In the genomic region with DNA sequence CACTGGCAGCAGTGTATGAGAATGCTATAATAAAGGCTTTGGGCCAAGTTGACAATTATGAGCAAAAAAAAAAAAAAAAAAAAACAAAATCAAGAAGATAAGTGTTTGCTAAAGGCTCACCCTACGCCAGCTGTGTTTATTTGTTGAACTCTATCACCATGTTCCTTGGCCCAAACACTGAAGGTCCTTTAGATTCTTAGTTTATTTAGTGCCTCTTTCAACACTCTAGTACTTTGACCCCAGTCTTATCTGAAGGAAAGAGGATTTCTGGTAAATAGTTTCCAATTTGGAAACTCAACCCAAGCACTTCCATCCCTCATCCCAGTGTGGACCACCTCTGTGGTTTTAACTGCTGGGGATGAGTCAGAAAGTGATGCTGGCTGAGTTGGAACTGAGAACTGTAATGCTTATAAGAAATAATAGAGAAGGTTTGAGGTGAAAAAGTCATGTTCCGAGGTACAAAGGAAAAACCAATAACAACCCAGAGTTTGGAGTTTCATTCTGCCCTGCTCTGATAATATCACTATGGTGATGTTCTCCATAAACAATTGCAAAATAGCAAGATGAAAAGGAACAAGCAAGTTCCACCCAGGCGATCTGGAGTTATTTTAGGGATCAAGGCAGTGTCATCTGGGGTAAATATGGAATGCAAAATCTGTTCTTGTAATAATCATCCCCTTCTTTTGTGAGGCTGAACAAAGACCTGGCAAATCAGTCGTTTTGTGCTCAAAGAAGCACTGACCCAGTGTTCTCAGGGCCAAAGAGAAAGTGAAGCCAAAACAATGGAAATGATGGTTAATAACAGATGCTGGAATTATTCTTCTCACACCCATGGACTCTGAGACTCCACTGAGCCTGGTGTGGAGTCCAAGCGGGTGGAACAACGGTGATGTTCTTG, we compare ENCODE assay signal across 10 cellular contexts. TPM values are rescaled to one million over a fixed set of nuclear protein-coding genes. Genes with fewer than 3 reads are reported as not detected.
DNase-seq lines count a peak whose midpoint lies in the region; ATAC-seq and TF ChIP-seq lines count a peak whose summit lies in the region.
"Had no signal": no experiment of that assay in that cellular context is flagged by ENCODE, and none has a peak within 500 bp of the region (broad histone marks: within the 10 kb centered on the region; RNA-seq: fewer than 3 reads in every experiment).

No MANE protein-coding gene starts in this region.

- peak overlapping the region; percentile 66 for H2BK120ac ChIP-seq in IMR-90 (ENCODE audit: low read depth, low read length)

- no peak for TF ChIP-seq RAD21 in IMR-90 (IDR thresholded peaks at IDR 0.05; ENCODE audit: low read length)

- H3K4ac ChIP-seq in IMR-90 (ENCODE audit: low read depth, low read length) = peak overlapping the region; percentile 69; the same call in 1 of the 2 replicates

- H2BK20ac ChIP-seq in IMR-90 (ENCODE audit: low read depth, low read length) = peak overlapping the region; percentile 75; the same call in 1 of the 2 replicates

- dilution Hi-C loops in IMR-90 (cut with HindIII; ENCODE audit: low sequenced_read_pairs, unreplicated experiment) = no loop called here

- no peaks in the 10 kb centered on the region for H3K79me1 ChIP-seq in IMR-90 (ENCODE audit: low read depth in 1 of 2, low read length in 2 of 2)

- H3K9ac ChIP-seq in IMR-90 (ENCODE audit: low read depth, low read length) = peak overlapping the region; percentile 28; the same call in 1 of the 2 replicates

- POLR2A ChIA-PET in IMR-90 (lab: Charles Lee; ENCODE audit: unreplicated experiment) = interaction anchor here (0.7 kb wide), 1 partner anchor 10 kb away, joined by 3 read pairs; no protein-coding TSS in a partner anchor

- H2AK9ac ChIP-seq in IMR-90 (replicated peaks; ENCODE audit: low read depth, low read length, poor library complexity) = no peak overlapping the region

- DNase-seq in IMR-90 = peak; percentile 95
- DNase-seq in ascending aorta (ENCODE audit: low spot score in 2 of 2) = no peak
- DNase-seq in left kidney (ENCODE audit: low read depth, low spot score) = peak; percentile 23
- no peak for DNase-seq in substantia nigra (lab: John Stamatoyannopoulos, UW)
- DNase-seq in HuH-7 (ENCODE audit: low spot score) = no peak
- DNase-seq: stimulated activated CD4-positive, alpha-beta T cell treated with anti-CD3 and anti-CD28 coated beads, Interleukin-2, amount 100 ng/mL, for 24 hours had no signal

- WGBS in IMR-90 (ENCODE audit: extremely low coverage in 2 of 2, insufficient read length in 1 of 2), 2 experiments = no CpG with 5 or more reads among the region's 6 CpGs

- peak overlapping the region; percentile 39 to 56; a peak in 1 of 4 replicates for H4K8ac ChIP-seq in IMR-90 (ENCODE audit: low read depth in 2 of 2, low read length in 2 of 2)

- H3K23ac ChIP-seq in IMR-90 (ENCODE audit: low read depth, low read length) = peak overlapping the region; percentile 51; the same call in 1 of the 2 replicates

- H3K9me3 ChIP-seq in IMR-90 (ENCODE audit: control insufficient read depth, insufficient read depth, low read length) = no peaks in the 10 kb centered on the region
- H3K9me3 ChIP-seq in ascending aorta = no peaks in the 10 kb centered on the region

- TF ChIP-seq POLR2A in IMR-90 (IDR thresholded peaks at IDR 0.05; ENCODE audit: low read depth, low read length) = no peak

- peak overlapping the region; percentile 95 for H3K27ac ChIP-seq in IMR-90 (ENCODE audit: insufficient read depth, low read length)
- H3K27ac ChIP-seq in ascending aorta = peak overlapping the region; percentile 47 to 71
- peak overlapping the region; percentile 20 for H3K27ac ChIP-seq in substantia nigra (ENCODE audit: low read depth, low read length, poor library complexity, severe bottlenecking)

- peak overlapping the region; percentile 25 for H3K14ac ChIP-seq in IMR-90 (replicated peaks; ENCODE audit: low read depth, low read length)

- H3K27me3 ChIP-seq in IMR-90 (ENCODE audit: control insufficient read depth, insufficient read depth, low read length) (no peaks in the 10 kb centered on the region), ascending aorta (no peaks in the 10 kb centered on the region)

- CTCF ChIA-PET in IMR-90 (lab: Yijun Ruan, JAX) = interaction anchor here (1.3 kb wide), 1 partner anchor 107 kb away, joined by 4 read pairs; no protein-coding TSS in a partner anchor

- peak overlapping the region; percentile 65 for H2BK5ac ChIP-seq in IMR-90 (ENCODE audit: low read depth, low read length, poor library complexity, severe bottlenecking)

- peak overlapping the region; percentile 84 for H3K4me2 ChIP-seq in IMR-90 (ENCODE audit: low read depth, low read length)

- H2AFZ ChIP-seq in IMR-90 (replicated peaks; ENCODE audit: low read length, poor library complexity) = no peak overlapping the region

- no peaks in the 10 kb centered on the region for H3K36me3 ChIP-seq in IMR-90 (ENCODE audit: control insufficient read depth, insufficient read depth, low read length)
- H3K36me3 ChIP-seq in ascending aorta = no peaks in the 10 kb centered on the region

- H4K20me1 ChIP-seq in IMR-90 (ENCODE audit: insufficient read depth, low read length) = peaks cover 9% of the 10 kb centered on the region; the same call in 1 of the 2 replicates

- H2AK5ac ChIP-seq in IMR-90 (ENCODE audit: low read depth, low read length) = peak overlapping the region; percentile 84

- BruUV-seq in IMR-90 (replicated peaks; lab: Mats Ljungman, UMichigan) = no TSS peak

- 0 out of 2 replicates have a peak overlapping the region, but pooled peaks have one; percentile 15 for H3K56ac ChIP-seq in IMR-90 (ENCODE audit: extremely low read depth, insufficient read depth, low read length)

- H3K4me1 ChIP-seq in IMR-90 (ENCODE audit: control insufficient read depth, insufficient read depth, low read length) (peaks cover 9% of the 10 kb centered on the region), ascending aorta (peaks cover 0 to 4% of the 10 kb centered on the region in 2 donors)

- H4K5ac ChIP-seq in IMR-90 (ENCODE audit: low read depth, low read length) = peak overlapping the region; percentile 85

- intact Hi-C loops in IMR-90 (cut with micrococcal nuclease) = no loop called here
- intact Hi-C loops in ascending aorta (cut with DNase I) = no loop called here

- peak overlapping the region; percentile 30 for H4K91ac ChIP-seq in IMR-90 (ENCODE audit: insufficient read depth, low read depth, low read length)

- peak; percentile 78 for ATAC-seq in IMR-90 (ENCODE audit: low read depth)
- ATAC-seq in HG02885 (IDR thresholded peaks at IDR 0.05; ENCODE audit: poor library complexity, unreplicated experiment) = no peak
- ATAC-seq in HG02870 (IDR thresholded peaks at IDR 0.05; ENCODE audit: unreplicated experiment) = no peak
- ATAC-seq in HG02610 (IDR thresholded peaks at IDR 0.05; ENCODE audit: unreplicated experiment) = no peak
- ATAC-seq: activated naive CD4-positive, alpha-beta T cell treated with anti-CD3 and anti-CD28 coated beads, Interleukin-2, amount 50 U/mL, for 72 hours had no signal

- in situ Hi-C loops in IMR-90 (cut with MboI; ENCODE audit: low sequenced_read_pairs) = no loop called here

- peaks cover 8% of the 10 kb centered on the region for H3K9me1 ChIP-seq in IMR-90 (ENCODE audit: insufficient read depth, low read length)

- H3K18ac ChIP-seq in IMR-90 (ENCODE audit: low read depth, low read length) = peak overlapping the region; percentile 96

- H2BK15ac ChIP-seq in IMR-90 (ENCODE audit: low read depth, low read length) = peak overlapping the region; percentile 62; the same call in 1 of the 3 replicates

- TF ChIP-seq CTCF in IMR-90 (conservative IDR thresholded peaks at IDR 0.05; ENCODE audit: low read depth, low read length) (no peak), ascending aorta (IDR thresholded peaks at IDR 0.05) (no peak)

- H3K4me3 ChIP-seq in IMR-90 (ENCODE audit: insufficient read depth, low read depth, low read length) (no peak overlapping the region), ascending aorta (peak overlapping the region in 1 of 2 donors; percentile 5)

TF ChIP-seq in IMR-90, 13 proteins besides CTCF, POLR2A, EP300 and RAD21:
- TF ChIP-seq MXI1 (IDR thresholded peaks at IDR 0.05; ENCODE audit: borderline replicate concordance, low read depth, low read length) = no peak
- TF ChIP-seq, protein P1, sequence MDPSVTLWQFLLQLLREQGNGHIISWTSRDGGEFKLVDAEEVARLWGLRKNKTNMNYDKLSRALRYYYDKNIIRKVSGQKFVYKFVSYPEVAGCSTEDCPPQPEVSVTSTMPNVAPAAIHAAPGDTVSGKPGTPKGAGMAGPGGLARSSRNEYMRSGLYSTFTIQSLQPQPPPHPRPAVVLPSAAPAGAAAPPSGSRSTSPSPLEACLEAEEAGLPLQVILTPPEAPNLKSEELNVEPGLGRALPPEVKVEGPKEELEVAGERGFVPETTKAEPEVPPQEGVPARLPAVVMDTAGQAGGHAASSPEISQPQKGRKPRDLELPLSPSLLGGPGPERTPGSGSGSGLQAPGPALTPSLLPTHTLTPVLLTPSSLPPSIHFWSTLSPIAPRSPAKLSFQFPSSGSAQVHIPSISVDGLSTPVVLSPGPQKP (IDR thresholded peaks at IDR 0.05; ENCODE audit: borderline replicate concordance, low read depth, low read length) = no peak
- no peak for TF ChIP-seq SMC3 (IDR thresholded peaks at IDR 0.05; ENCODE audit: low read depth, low read length)
- TF ChIP-seq, protein P2, sequence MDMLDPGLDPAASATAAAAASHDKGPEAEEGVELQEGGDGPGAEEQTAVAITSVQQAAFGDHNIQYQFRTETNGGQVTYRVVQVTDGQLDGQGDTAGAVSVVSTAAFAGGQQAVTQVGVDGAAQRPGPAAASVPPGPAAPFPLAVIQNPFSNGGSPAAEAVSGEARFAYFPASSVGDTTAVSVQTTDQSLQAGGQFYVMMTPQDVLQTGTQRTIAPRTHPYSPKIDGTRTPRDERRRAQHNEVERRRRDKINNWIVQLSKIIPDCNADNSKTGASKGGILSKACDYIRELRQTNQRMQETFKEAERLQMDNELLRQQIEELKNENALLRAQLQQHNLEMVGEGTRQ (IDR thresholded peaks at IDR 0.05; ENCODE audit: low read depth, low read length) = no peak
- TF ChIP-seq RCOR1 (IDR thresholded peaks at IDR 0.05; ENCODE audit: insufficient replicate concordance, low read length) = peak; percentile 48
- TF ChIP-seq BHLHE40 (IDR thresholded peaks at IDR 0.05; ENCODE audit: low read depth, low read length) = peak; percentile 16; the same call in 1 of the 2 replicates
- TF ChIP-seq CEBPB (IDR thresholded peaks at IDR 0.05; ENCODE audit: low read depth, low read length) = peak; percentile 59
- peak; percentile 84; the same call in 1 of the 2 replicates for TF ChIP-seq FOS (IDR thresholded peaks at IDR 0.05; ENCODE audit: low read depth, low read length)

RNA-seq across cellular contexts. Expression of a gene that starts 19.7 kb away (rescaled TPM):
- 180 and 216 TPM in 2 replicates for total RNA-seq in IMR-90 (2012; rRNA removed)
- 271 and 304 TPM in 2 replicates for polyA plus RNA-seq in IMR-90 (2012; rRNA removed)
- 189 and 234 TPM in 2 replicates for polyA plus RNA-seq in IMR-90 (2012; cell fraction: cytosol; rRNA removed)
- 74.4 and 139 TPM in 2 replicates for polyA plus RNA-seq in IMR-90 (2012; cell fraction: nucleus; rRNA removed; ENCODE audit: low replicate concordance)
- total RNA-seq in ascending aorta = 102 TPM

Comparison
In these comparisons a context has a peak if more than half of its experiments do, and no peak if none do; other contexts are left out.
1. DNase-seq: peak in IMR-90 (single experiment) and left kidney (single experiment); none in ascending aorta (0 of 2), substantia nigra (0 of 49) and HuH-7 (single experiment).
2. H3K27ac ChIP-seq: peak in every context shown above with its lines; median percentile 95 in IMR-90; 59 in ascending aorta; 20 in substantia nigra.